In genomic region chr19:49641688-49642487, GRCh38 we compare ENCODE assay signal across 1 cellular context.
TF ChIP-seq lines count a peak whose summit lies in the region.

Gene SCAF1, plus strand, starts transcription at chr19:49642209. Its CDS starts 2,818 bp downstream, at chr19:49645027.

TF ChIP-seq in HepG2, 621 proteins besides CTCF, POLR2A, EP300 and RAD21 (continued from another document and continues in another):
- TF ChIP-seq SRSF4 (IDR thresholded peaks at IDR 0.05; ENCODE audit: low read depth, low read length, poor library complexity, severe bottlenecking) (no peak), REL (CRISPR knock-in tag; conservative IDR thresholded peaks at IDR 0.05) (no peak; the same call in 1 of the 2 replicates), ZNF34 (CRISPR knock-in tag; IDR thresholded peaks at IDR 0.05; ENCODE audit: borderline replicate concordance) (no peak), FOXJ3 (CRISPR knock-in tag; IDR thresholded peaks at IDR 0.05; ENCODE audit: borderline replicate concordance) (no peak), TBX3 (IDR thresholded peaks at IDR 0.05; ENCODE audit: borderline replicate concordance) (peak; percentile 62; the same call in 1 of the 2 replicates), ZNF605 (CRISPR knock-in tag; IDR thresholded peaks at IDR 0.05) (peak; percentile 63; the same call in 1 of the 2 replicates), ZNF232 (CRISPR knock-in tag; IDR thresholded peaks at IDR 0.05; ENCODE audit: borderline replicate concordance) (0 out of 2 replicates have a peak, but pooled peaks have one; percentile 12), NFYC (CRISPR knock-in tag; IDR thresholded peaks at IDR 0.05) (peak; percentile 71), BCL3 (CRISPR knock-in tag; IDR thresholded peaks at IDR 0.05) (peak; percentile 97), MIER2 (CRISPR knock-in tag; IDR thresholded peaks at IDR 0.05) (0 out of 2 replicates have a peak, but pooled peaks have one; percentile 26), JUND (CRISPR knock-in tag; IDR thresholded peaks at IDR 0.05) (peak; percentile 69; the same call in 1 of the 2 replicates), THAP11 (CRISPR knock-in tag; IDR thresholded peaks at IDR 0.05) (peak; percentile 98), SOX6 (IDR thresholded peaks at IDR 0.05) (no peak), SOX6 (CRISPR knock-in tag; IDR thresholded peaks at IDR 0.05) (peak; percentile 69; the same call in 1 of the 2 replicates), ZBTB44 (CRISPR knock-in tag; IDR thresholded peaks at IDR 0.05) (no peak), TEAD3 (CRISPR knock-in tag; optimal IDR thresholded peaks at IDR 0.05; ENCODE audit: borderline replicate concordance) (peak; percentile 73), ZNF512B (CRISPR knock-in tag; IDR thresholded peaks at IDR 0.05; ENCODE audit: borderline replicate concordance) (no peak), GMEB1 (CRISPR knock-in tag; IDR thresholded peaks at IDR 0.05; ENCODE audit: borderline replicate concordance) (peak; percentile 96), KDM2A (CRISPR knock-in tag; IDR thresholded peaks at IDR 0.05; ENCODE audit: borderline replicate concordance, low read depth) (peak; percentile 80), ZNF564 (CRISPR knock-in tag; IDR thresholded peaks at IDR 0.05) (0 out of 2 replicates have a peak, but pooled peaks have one; percentile 61), REXO4 (CRISPR knock-in tag; IDR thresholded peaks at IDR 0.05; ENCODE audit: borderline replicate concordance) (no peak), GABPA (IDR thresholded peaks at IDR 0.05; ENCODE audit: low read depth, low read length) (peak; percentile 96), GABPA (CRISPR knock-in tag; IDR thresholded peaks at IDR 0.05; ENCODE audit: low read depth) (peak; percentile 96), FOSL2 (CRISPR knock-in tag; IDR thresholded peaks at IDR 0.05) (peak; percentile 77), ZNF460 (CRISPR knock-in tag; IDR thresholded peaks at IDR 0.05; ENCODE audit: borderline replicate concordance) (no peak; the same call in 1 of the 2 replicates), ZMYM2 (CRISPR knock-in tag; IDR thresholded peaks at IDR 0.05) (no peak), FOXO1 (CRISPR knock-in tag; IDR thresholded peaks at IDR 0.05) (no peak), MTA3 (CRISPR knock-in tag; IDR thresholded peaks at IDR 0.05) (no peak), HDAC1 (CRISPR knock-in tag; IDR thresholded peaks at IDR 0.05) (peak; percentile 51), SNAI1 (CRISPR knock-in tag; IDR thresholded peaks at IDR 0.05; ENCODE audit: borderline replicate concordance) (no peak), MEF2D (CRISPR knock-in tag; IDR thresholded peaks at IDR 0.05) (peak; percentile 48; the same call in 1 of the 2 replicates), HMG20A (CRISPR knock-in tag; IDR thresholded peaks at IDR 0.05; ENCODE audit: borderline replicate concordance) (no peak), FOXP4 (CRISPR knock-in tag; IDR thresholded peaks at IDR 0.05) (no peak), ZNF17 (CRISPR knock-in tag; IDR thresholded peaks at IDR 0.05) (no peak), MIER3 (CRISPR knock-in tag; IDR thresholded peaks at IDR 0.05; ENCODE audit: borderline replicate concordance) (peak; percentile 71; the same call in 1 of the 2 replicates), IRF2 (CRISPR knock-in tag; IDR thresholded peaks at IDR 0.05) (peak; percentile 96), ZNF530 (CRISPR knock-in tag; IDR thresholded peaks at IDR 0.05; ENCODE audit: low read depth) (no peak), KDM5B (CRISPR knock-in tag; IDR thresholded peaks at IDR 0.05; ENCODE audit: borderline replicate concordance) (no peak), TBX2 (CRISPR knock-in tag; IDR thresholded peaks at IDR 0.05; ENCODE audit: borderline replicate concordance) (peak; percentile 88), LCORL (IDR thresholded peaks at IDR 0.05) (no peak), LCORL (CRISPR knock-in tag; IDR thresholded peaks at IDR 0.05) (peak; percentile 77; the same call in 1 of the 2 replicates), ZNF646 (CRISPR knock-in tag; IDR thresholded peaks at IDR 0.05) (no peak), SNRNP70 (IDR thresholded peaks at IDR 0.05; ENCODE audit: low read depth, low read length) (no peak), ZNF563 (CRISPR knock-in tag; IDR thresholded peaks at IDR 0.05) (no peak), PITX1 (CRISPR knock-in tag; IDR thresholded peaks at IDR 0.05) (no peak), ZNF143 (CRISPR knock-in tag; IDR thresholded peaks at IDR 0.05) (peak; percentile 95), ZNF441 (CRISPR knock-in tag; IDR thresholded peaks at IDR 0.05; ENCODE audit: borderline replicate concordance) (no peak), ARHGAP35 (CRISPR knock-in tag; IDR thresholded peaks at IDR 0.05; ENCODE audit: borderline replicate concordance) (no peak), ZNF674 (CRISPR knock-in tag; IDR thresholded peaks at IDR 0.05; ENCODE audit: low read depth) (peak; percentile 24; the same call in 1 of the 2 replicates), KLF16 (CRISPR knock-in tag; IDR thresholded peaks at IDR 0.05) (peak in 1 of 2 experiments; percentile 85; a peak in 2 of 4 replicates), GMEB2 (CRISPR knock-in tag; IDR thresholded peaks at IDR 0.05; ENCODE audit: low read depth) (peak; percentile 84)
